1 cellular context compared by ENCODE assay signal in the genomic region with DNA sequence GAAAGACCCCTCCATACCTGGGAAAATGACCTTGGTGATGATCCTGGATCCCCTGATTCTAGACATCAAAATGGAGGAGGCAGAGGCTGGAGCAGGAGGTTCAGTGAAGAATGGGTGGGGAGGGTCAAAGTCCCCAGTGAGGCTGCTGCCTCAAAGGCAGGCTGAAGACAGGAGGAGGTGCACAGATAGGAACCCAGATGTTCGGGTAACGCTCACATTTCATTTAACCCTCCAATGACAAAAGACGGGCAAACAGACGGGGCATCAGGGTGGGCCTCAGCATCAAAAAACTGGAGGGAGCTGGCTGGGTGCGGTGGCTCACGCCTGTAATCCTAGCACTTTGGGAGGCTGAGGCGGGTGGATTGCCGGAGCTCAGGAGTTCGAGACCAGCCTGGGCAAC.
TF ChIP-seq lines count a peak whose summit lies in the region.

A gene with protein sequence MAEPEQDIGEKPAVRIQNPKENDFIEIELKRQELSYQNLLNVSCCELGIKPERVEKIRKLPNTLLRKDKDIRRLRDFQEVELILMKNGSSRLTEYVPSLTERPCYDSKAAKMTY (minus strand): TSS at position 73 of the 400 bp plus-strand sequence. CDS start 605 bp downstream, outside the sequence.

TF ChIP-seq in liver, 16 proteins besides CTCF, POLR2A, EP300 and RAD21 (continued from another document):
- TF ChIP-seq, protein P1, sequence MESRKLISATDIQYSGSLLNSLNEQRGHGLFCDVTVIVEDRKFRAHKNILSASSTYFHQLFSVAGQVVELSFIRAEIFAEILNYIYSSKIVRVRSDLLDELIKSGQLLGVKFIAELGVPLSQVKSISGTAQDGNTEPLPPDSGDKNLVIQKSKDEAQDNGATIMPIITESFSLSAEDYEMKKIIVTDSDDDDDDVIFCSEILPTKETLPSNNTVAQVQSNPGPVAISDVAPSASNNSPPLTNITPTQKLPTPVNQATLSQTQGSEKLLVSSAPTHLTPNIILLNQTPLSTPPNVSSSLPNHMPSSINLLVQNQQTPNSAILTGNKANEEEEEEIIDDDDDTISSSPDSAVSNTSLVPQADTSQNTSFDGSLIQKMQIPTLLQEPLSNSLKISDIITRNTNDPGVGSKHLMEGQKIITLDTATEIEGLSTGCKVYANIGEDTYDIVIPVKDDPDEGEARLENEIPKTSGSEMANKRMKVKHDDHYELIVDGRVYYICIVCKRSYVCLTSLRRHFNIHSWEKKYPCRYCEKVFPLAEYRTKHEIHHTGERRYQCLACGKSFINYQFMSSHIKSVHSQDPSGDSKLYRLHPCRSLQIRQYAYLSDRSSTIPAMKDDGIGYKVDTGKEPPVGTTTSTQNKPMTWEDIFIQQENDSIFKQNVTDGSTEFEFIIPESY (IDR thresholded peaks at IDR 0.05) = no peak
- TF ChIP-seq, protein P2, sequence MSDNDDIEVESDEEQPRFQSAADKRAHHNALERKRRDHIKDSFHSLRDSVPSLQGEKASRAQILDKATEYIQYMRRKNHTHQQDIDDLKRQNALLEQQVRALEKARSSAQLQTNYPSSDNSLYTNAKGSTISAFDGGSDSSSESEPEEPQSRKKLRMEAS (IDR thresholded peaks at IDR 0.05) = no peak
- no peak for TF ChIP-seq YY1 (IDR thresholded peaks at IDR 0.05)
- TF ChIP-seq, protein P3, sequence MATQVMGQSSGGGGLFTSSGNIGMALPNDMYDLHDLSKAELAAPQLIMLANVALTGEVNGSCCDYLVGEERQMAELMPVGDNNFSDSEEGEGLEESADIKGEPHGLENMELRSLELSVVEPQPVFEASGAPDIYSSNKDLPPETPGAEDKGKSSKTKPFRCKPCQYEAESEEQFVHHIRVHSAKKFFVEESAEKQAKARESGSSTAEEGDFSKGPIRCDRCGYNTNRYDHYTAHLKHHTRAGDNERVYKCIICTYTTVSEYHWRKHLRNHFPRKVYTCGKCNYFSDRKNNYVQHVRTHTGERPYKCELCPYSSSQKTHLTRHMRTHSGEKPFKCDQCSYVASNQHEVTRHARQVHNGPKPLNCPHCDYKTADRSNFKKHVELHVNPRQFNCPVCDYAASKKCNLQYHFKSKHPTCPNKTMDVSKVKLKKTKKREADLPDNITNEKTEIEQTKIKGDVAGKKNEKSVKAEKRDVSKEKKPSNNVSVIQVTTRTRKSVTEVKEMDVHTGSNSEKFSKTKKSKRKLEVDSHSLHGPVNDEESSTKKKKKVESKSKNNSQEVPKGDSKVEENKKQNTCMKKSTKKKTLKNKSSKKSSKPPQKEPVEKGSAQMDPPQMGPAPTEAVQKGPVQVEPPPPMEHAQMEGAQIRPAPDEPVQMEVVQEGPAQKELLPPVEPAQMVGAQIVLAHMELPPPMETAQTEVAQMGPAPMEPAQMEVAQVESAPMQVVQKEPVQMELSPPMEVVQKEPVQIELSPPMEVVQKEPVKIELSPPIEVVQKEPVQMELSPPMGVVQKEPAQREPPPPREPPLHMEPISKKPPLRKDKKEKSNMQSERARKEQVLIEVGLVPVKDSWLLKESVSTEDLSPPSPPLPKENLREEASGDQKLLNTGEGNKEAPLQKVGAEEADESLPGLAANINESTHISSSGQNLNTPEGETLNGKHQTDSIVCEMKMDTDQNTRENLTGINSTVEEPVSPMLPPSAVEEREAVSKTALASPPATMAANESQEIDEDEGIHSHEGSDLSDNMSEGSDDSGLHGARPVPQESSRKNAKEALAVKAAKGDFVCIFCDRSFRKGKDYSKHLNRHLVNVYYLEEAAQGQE (IDR thresholded peaks at IDR 0.05) = no peak
- no peak for TF ChIP-seq SP1 (IDR thresholded peaks at IDR 0.05)
- TF ChIP-seq EGR1 (IDR thresholded peaks at IDR 0.05; ENCODE audit: low read depth in 2 of 2) = no peak
- no peak for TF ChIP-seq HNF4G (IDR thresholded peaks at IDR 0.05)
- no peak for TF ChIP-seq FOXA2 (IDR thresholded peaks at IDR 0.05)
- no peak for TF ChIP-seq JUND (IDR thresholded peaks at IDR 0.05)
- TF ChIP-seq RXRA (IDR thresholded peaks at IDR 0.05) = no peak
- no peak for TF ChIP-seq NR2F2 (IDR thresholded peaks at IDR 0.05)
- TF ChIP-seq HNF4A (conservative IDR thresholded peaks at IDR 0.05) = no peak
- no peak for TF ChIP-seq GABPA (IDR thresholded peaks at IDR 0.05 in 1 of 2, conservative IDR thresholded peaks at IDR 0.05 in 1 of 2)
